In the genomic region with DNA sequence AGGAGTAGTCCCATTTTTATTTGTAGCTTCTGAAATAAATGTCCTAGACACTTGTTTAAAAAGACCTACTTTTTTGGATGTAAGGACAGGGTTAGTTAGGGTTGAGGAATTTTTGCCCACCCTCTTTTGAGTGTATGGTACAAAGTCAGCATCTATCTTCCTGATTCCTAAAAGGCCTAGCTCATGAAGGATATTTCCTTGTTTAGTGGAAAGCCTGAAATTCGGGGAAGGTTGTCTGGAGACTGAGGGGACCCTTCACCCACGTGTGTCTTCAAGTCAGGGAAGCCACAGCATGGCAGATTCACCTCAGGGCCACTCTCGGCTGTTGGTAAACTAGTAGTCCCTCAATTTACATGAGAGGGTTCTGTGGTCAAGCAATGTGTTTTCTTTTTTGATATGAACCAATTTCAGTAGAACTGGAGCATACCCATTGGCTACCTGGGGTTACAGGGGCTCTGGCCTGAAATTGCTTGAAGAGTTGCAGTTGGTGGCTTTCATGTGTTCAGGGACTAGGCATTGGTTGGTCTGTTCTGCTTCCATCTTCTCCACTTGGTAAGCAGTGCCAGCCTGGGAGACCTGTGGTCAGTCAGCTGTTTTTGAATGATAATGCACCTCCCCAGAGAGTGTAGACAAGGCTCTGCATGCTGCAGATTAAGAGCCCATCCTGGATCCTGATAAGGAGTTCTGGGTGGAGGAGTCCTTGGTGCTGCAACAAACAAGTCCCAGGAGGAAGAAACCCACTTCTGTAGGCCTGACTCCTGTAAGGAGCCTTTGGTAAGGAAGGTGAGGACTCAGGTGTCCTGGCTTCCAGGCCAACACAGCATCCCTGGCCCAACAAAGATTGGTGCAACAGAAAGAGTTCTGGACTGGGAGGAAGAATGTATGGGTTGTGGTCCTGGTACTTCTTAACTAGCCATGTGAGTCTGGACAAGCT, we compare ENCODE assay signal across 17 cellular contexts. TPM values are rescaled to one million over a fixed set of nuclear protein-coding genes. Genes with fewer than 3 reads are reported as not detected.
DNase-seq lines count a peak whose midpoint lies in the region; ATAC-seq, FAIRE-seq and TF ChIP-seq lines count a peak whose summit lies in the region.
"Had no signal": no experiment of that assay in that cellular context is flagged by ENCODE, and none has a peak within 500 bp of the region (broad histone marks: within the 10 kb centered on the region; RNA-seq: fewer than 3 reads in every experiment).

No MANE protein-coding gene starts in this region.

- no peaks in the 10 kb centered on the region for H3K9me3 Mint-ChIP-seq in activated naive CD8-positive, alpha-beta T cell (ENCODE audit: low read depth)
- H3K9me3 Mint-ChIP-seq: activated naive CD4-positive, alpha-beta T cell treated with anti-CD3 and anti-CD28 coated beads, Interleukin-2, amount 50 U/mL, for 72 hours had no signal

- peaks cover 9% of the 10 kb centered on the region for H3F3A ChIP-seq in SK-N-SH (replicated peaks; ENCODE audit: insufficient read depth)
- peaks cover 6% of the 10 kb centered on the region for H3F3A ChIP-seq in smooth muscle cell (ENCODE audit: low read depth)

- H3K4me1 Mint-ChIP-seq in activated naive CD8-positive, alpha-beta T cell (ENCODE audit: low read depth), result peaks cover 61% of the 10 kb centered on the region

- intact Hi-C loops in ascending aorta (cut with DNase I), result no loop called here

- H2AFZ ChIP-seq in SK-N-SH (ENCODE audit: low read depth) (no peak overlapping the region), Karpas-422 (ENCODE audit: low read length) (no peak overlapping the region), smooth muscle cell (ENCODE audit: low read depth) (no peak overlapping the region)

- no peak for TF ChIP-seq EP300 in SK-N-SH (IDR thresholded peaks at IDR 0.05; ENCODE audit: borderline replicate concordance in 1 of 2, low read depth in 1 of 2, low read length in 1 of 2)

- no peak overlapping the region for H3K4me3 Mint-ChIP-seq in activated naive CD8-positive, alpha-beta T cell

- H3K36me3 ChIP-seq in SK-N-SH (replicated peaks in 1 of 2; ENCODE audit: control insufficient read depth in 1 of 2, insufficient read depth in 2 of 2, low read length in 1 of 2), result peaks cover 21 to 23% of the 10 kb centered on the region in 2 experiments
- H3K36me3 ChIP-seq in Karpas-422 (ENCODE audit: insufficient read depth, low read length), result peaks cover 19% of the 10 kb centered on the region
- no peaks in the 10 kb centered on the region for H3K36me3 ChIP-seq in smooth muscle cell (ENCODE audit: low read depth)
- H3K36me3 ChIP-seq in ascending aorta, result peaks cover 33 to 38% of the 10 kb centered on the region in 2 donors
- H3K36me3 ChIP-seq: colonic mucosa had no signal

- H3K4me3 ChIP-seq in SK-N-SH (ENCODE audit: low read depth in 2 of 2, low read length in 1 of 2), result no peak overlapping the region
- no peak overlapping the region for H3K4me3 ChIP-seq in Karpas-422 (ENCODE audit: low read length)
- H3K4me3 ChIP-seq in smooth muscle cell, result no peak overlapping the region
- H3K4me3 ChIP-seq in ascending aorta, result no peak overlapping the region
- H3K4me3 ChIP-seq: colonic mucosa, mucosa of descending colon, testis had no signal

- 76% methylated on average over 3 of the region's 3 CpGs for WGBS in SK-N-SH (ENCODE audit: low lambda C conversion rate)
- WGBS in smooth muscle cell (ENCODE audit: low lambda C conversion rate), result 85% methylated on average over 3 of the region's 3 CpGs

- no peak overlapping the region for H3K4me2 ChIP-seq in SK-N-SH
- no peak overlapping the region for H3K4me2 ChIP-seq in Karpas-422 (ENCODE audit: low read depth, low read length, poor library complexity, severe bottlenecking)
- no peak overlapping the region for H3K4me2 ChIP-seq in smooth muscle cell

- peaks cover 20% of the 10 kb centered on the region for H3K79me2 ChIP-seq in SK-N-SH (ENCODE audit: insufficient read depth)
- H3K79me2 ChIP-seq in Karpas-422 (ENCODE audit: low read length), result peaks cover 13% of the 10 kb centered on the region
- peaks cover 17% of the 10 kb centered on the region for H3K79me2 ChIP-seq in smooth muscle cell (ENCODE audit: low read depth)

- no peak for TF ChIP-seq CTCF in SK-N-SH (IDR thresholded peaks at IDR 0.05)
- no peak for TF ChIP-seq CTCF in smooth muscle cell (IDR thresholded peaks at IDR 0.05; ENCODE audit: borderline replicate concordance, insufficient read depth, poor library complexity, severe bottlenecking)
- TF ChIP-seq CTCF in ascending aorta (IDR thresholded peaks at IDR 0.05), result no peak

- ATAC-seq in SK-N-SH treated with all-trans-retinoic acid at 6 μM for 48 hours (no peak), GM19452 (IDR thresholded peaks at IDR 0.05; ENCODE audit: unreplicated experiment) (no peak)
- ATAC-seq: mucosa of descending colon had no signal

- H3K27ac ChIP-seq in SK-N-SH (ENCODE audit: low read depth in 2 of 2, low read length in 1 of 2) (no peak overlapping the region), Karpas-422 (ENCODE audit: low read length) (peak overlapping the region; percentile 54), smooth muscle cell (ENCODE audit: low read depth) (peak overlapping the region; percentile 4), ascending aorta (no peak overlapping the region)
- H3K27ac ChIP-seq: colonic mucosa, testis had no signal

- H3K9me2 ChIP-seq in SK-N-SH, result no peaks in the 10 kb centered on the region
- H3K9me2 ChIP-seq in Karpas-422 (replicated peaks; ENCODE audit: insufficient read depth, low read length), result no peaks in the 10 kb centered on the region

- H3K9ac ChIP-seq in SK-N-SH (no peak overlapping the region), Karpas-422 (ENCODE audit: low read length) (no peak overlapping the region), smooth muscle cell (ENCODE audit: low read depth) (no peak overlapping the region)

- H3K9me3 ChIP-seq in SK-N-SH, result no peaks in the 10 kb centered on the region
- H3K9me3 ChIP-seq in Karpas-422 (ENCODE audit: low read length), result no peaks in the 10 kb centered on the region
- H3K9me3 ChIP-seq in smooth muscle cell (replicated peaks; ENCODE audit: low read depth), result no peaks in the 10 kb centered on the region
- H3K9me3 ChIP-seq in ascending aorta, result no peaks in the 10 kb centered on the region
- H3K9me3 ChIP-seq: colonic mucosa, mucosa of descending colon, testis had no signal

- peaks cover 29% of the 10 kb centered on the region for H3K36me3 Mint-ChIP-seq in activated naive CD8-positive, alpha-beta T cell

- H3K27me3 ChIP-seq in SK-N-SH (ENCODE audit: insufficient read depth), result no peaks in the 10 kb centered on the region
- no peaks in the 10 kb centered on the region for H3K27me3 ChIP-seq in Karpas-422 (ENCODE audit: low read length)
- H3K27me3 ChIP-seq in smooth muscle cell (ENCODE audit: low read depth), result no peaks in the 10 kb centered on the region
- no peaks in the 10 kb centered on the region for H3K27me3 ChIP-seq in ascending aorta
- H3K27me3 ChIP-seq: colonic mucosa, testis had no signal

- TF ChIP-seq POLR2A in GM12892 (IDR thresholded peaks at IDR 0.05; ENCODE audit: low read depth, low read length), result no peak

- POLR2A ChIA-PET in SK-N-SH (lab: Yijun Ruan, JAX), result interaction anchor here (1.5 kb wide), 1 partner anchor 16 kb away, joined by 5 read pairs; no protein-coding TSS in a partner anchor

- no peak for FAIRE-seq in GM12892 (lab: Jason Lieb, UNC)

- TF ChIP-seq RAD21 in SK-N-SH (IDR thresholded peaks at IDR 0.05; ENCODE audit: low read length), result no peak

- CTCF ChIA-PET in SK-N-SH (lab: Yijun Ruan, JAX), result interaction anchor here (0.9 to 9.2 kb wide), 3 partner anchors 14 to 129 kb away, joined by 3 to 127 read pairs (median 73); no protein-coding TSS in a partner anchor

- peak overlapping the region; percentile 87 for H3K27ac Mint-ChIP-seq in activated naive CD8-positive, alpha-beta T cell

- H4K20me1 ChIP-seq in SK-N-SH (ENCODE audit: insufficient read depth) (peaks cover 39% of the 10 kb centered on the region), Karpas-422 (ENCODE audit: insufficient read depth, low read depth, low read length) (peaks cover 30% of the 10 kb centered on the region), smooth muscle cell (ENCODE audit: low read depth) (peaks cover 46% of the 10 kb centered on the region)

- H3K4me1 ChIP-seq in SK-N-SH (ENCODE audit: control insufficient read depth in 1 of 2, insufficient read depth in 2 of 2, low read depth in 1 of 2, low read length in 1 of 2), result peaks cover 19 to 30% of the 10 kb centered on the region in 2 experiments
- peaks cover 31% of the 10 kb centered on the region for H3K4me1 ChIP-seq in Karpas-422 (ENCODE audit: low read length)
- H3K4me1 ChIP-seq in smooth muscle cell (ENCODE audit: low read depth), result peaks cover 26% of the 10 kb centered on the region
- H3K4me1 ChIP-seq in ascending aorta, result peaks cover 12 to 30% of the 10 kb centered on the region in 2 donors

- no peak for DNase-seq in SK-N-SH
- peak; percentile 71 for DNase-seq in Karpas-422
- DNase-seq in smooth muscle cell (lab: John Stamatoyannopoulos, UW; ENCODE audit: unreplicated experiment), result no peak
- DNase-seq in ascending aorta (ENCODE audit: low spot score in 2 of 2), result no peak
- no peak for DNase-seq in GM12892 (ENCODE audit: insufficient read length)
- DNase-seq: 8988T; activated CD4-positive, CD25-positive, alpha-beta regulatory T cell treated with anti-CD3 and anti-CD28 coated beads, Interleukin-2, amount 50 U/mL, for 72 hours; colonic mucosa; DMS79; mucosa of descending colon; NCI-H1694; NCI-H748 treated with DMSO at 0.1 percent for 48 hours; testis had no signal

- H3K27me3 Mint-ChIP-seq in activated naive CD8-positive, alpha-beta T cell, result no peaks in the 10 kb centered on the region

TF ChIP-seq in SK-N-SH treated with all-trans-retinoic acid at 6 μM for 48 hours, 23 proteins besides CTCF, POLR2A, EP300 and RAD21:
- TF ChIP-seq TCF4 (CRISPR knock-in tag; IDR thresholded peaks at IDR 0.05; ENCODE audit: borderline replicate concordance) (no peak), ZFP3 (CRISPR knock-in tag; IDR thresholded peaks at IDR 0.05) (peak; percentile 60; the same call in 1 of the 2 replicates)

TF ChIP-seq in SK-N-SH, 30 proteins besides CTCF, POLR2A, EP300 and RAD21 (continues in another document):
- no peak for TF ChIP-seq TAF1 (IDR thresholded peaks at IDR 0.05; ENCODE audit: borderline replicate concordance, low read depth, low read length)
- TF ChIP-seq MXI1 (IDR thresholded peaks at IDR 0.05; ENCODE audit: low read depth, low read length), result no peak

RNA-seq across cellular contexts. Expression of a gene that starts 6.3 kb away (rescaled TPM):
- polyA plus RNA-seq in SK-N-SH (2012; rRNA removed), result 26.2 and 33.5 TPM in 2 replicates
- polyA plus RNA-seq in SK-N-SH (2012; cell fraction: cytosol; rRNA removed), result 19.1 and 24.9 TPM in 2 replicates
- polyA plus RNA-seq in SK-N-SH (2012; cell fraction: nucleus; rRNA removed), result 13.7 and 24.3 TPM in 2 replicates
- 245 and 258 TPM in 2 replicates for total RNA-seq in Karpas-422 (2014; rRNA removed; shearing (Covaris generic); ENCODE audit: low replicate concordance)
- total RNA-seq in smooth muscle cell, result 80.0 and 96.1 TPM in 2 replicates
- 93.8 and 101 TPM in 2 replicates for polyA plus RNA-seq in smooth muscle cell
- total RNA-seq in ascending aorta, result 219 TPM
- 58.2 TPM for polyA plus RNA-seq in GM12892 (2012; ENCODE audit: missing spikeins)

RNA-seq across cellular contexts. Expression of a gene that starts 39.3 kb away (rescaled TPM):
- not detected in 2 replicates for polyA plus RNA-seq in SK-N-SH (2012; rRNA removed)
- not detected in 2 replicates for polyA plus RNA-seq in SK-N-SH (2012; cell fraction: cytosol; rRNA removed)
- polyA plus RNA-seq in SK-N-SH (2012; cell fraction: nucleus; rRNA removed), result 0.02 TPM in 1 of 2 replicates, not detected in the other
- 2.2 and 3.6 TPM in 2 replicates for total RNA-seq in Karpas-422 (2014; rRNA removed; shearing (Covaris generic); ENCODE audit: low replicate concordance)
- 247 and 332 TPM in 2 replicates for total RNA-seq in smooth muscle cell
- polyA plus RNA-seq in smooth muscle cell, result 207 and 369 TPM in 2 replicates
- 92.3 TPM for total RNA-seq in ascending aorta
- polyA plus RNA-seq in GM12892 (2012; ENCODE audit: missing spikeins), result 0.13 TPM

Comparison
In these comparisons a context has a peak if more than half of its experiments do, and no peak if none do; other contexts are left out.
1. H3K27ac ChIP-seq: peak in Karpas-422 (single experiment) and smooth muscle cell (single experiment); none in SK-N-SH (0 of 2) and ascending aorta (0 of 2).
2. RNA of a gene that starts 39.3 kb away (total RNA-seq): 247 to 332 TPM in smooth muscle cell and 92.3 TPM in ascending aorta (single experiment); 2.2 to 3.6 TPM in Karpas-422; every median in the first group is over 10 times any median in the second.